ENCODE assay signal across 8 cellular contexts in the genomic region with DNA sequence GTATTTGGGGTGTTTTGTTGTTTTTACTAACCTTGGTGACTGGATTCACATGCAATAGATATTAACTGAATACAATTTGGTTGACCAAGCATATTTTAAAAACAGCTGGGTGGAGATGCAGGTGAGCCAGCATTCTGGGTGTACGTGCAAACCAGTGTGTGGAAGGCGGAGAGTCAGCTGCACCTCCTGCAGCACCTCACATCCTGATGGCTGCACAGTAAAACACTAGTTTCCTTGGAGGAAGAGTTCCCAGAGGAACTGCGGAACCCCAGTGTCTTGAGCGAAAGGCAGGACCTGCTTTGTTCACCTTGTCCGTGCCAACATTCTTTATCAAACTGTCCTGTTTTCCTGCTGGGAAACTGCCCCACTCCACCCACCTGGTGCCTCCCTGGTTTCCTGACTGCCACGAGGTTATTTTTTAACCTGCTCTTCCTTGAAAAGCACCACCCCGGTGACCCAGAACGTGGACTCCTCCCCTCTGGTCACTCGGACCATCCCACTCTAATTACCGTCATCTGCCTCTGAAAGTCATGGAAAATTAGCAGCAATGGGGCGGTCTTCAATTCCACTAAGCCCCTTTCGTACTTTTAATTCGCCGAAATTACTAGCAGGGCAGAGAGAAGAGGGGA. TPM values are rescaled to one million over a fixed set of nuclear protein-coding genes. Genes with fewer than 3 reads are reported as not detected.
DNase-seq lines count a peak whose midpoint lies in the region; ATAC-seq and TF ChIP-seq lines count a peak whose summit lies in the region.

No MANE protein-coding gene starts in this region.

- intact Hi-C loops in stomach (cut with DNase I; ENCODE audit: low total_unique reads), result no loop called here

- H3K36me3 Mint-ChIP-seq in activated naive CD4-positive, alpha-beta T cell treated with anti-CD3 and anti-CD28 coated beads, Interleukin-2, amount 50 U/mL, for 24 hours, result no peaks in the 10 kb centered on the region
- no peaks in the 10 kb centered on the region for H3K36me3 Mint-ChIP-seq in brain

- peak overlapping the region; percentile 90 to 100 (median 96) for H3K4me3 ChIP-seq in stomach

- no peak for TF ChIP-seq CTCF in brain (conservative IDR thresholded peaks at IDR 0.05)
- TF ChIP-seq CTCF in stomach (IDR thresholded peaks at IDR 0.05), result no peak

- no peaks in the 10 kb centered on the region for H3K9me3 Mint-ChIP-seq in activated naive CD4-positive, alpha-beta T cell treated with anti-CD3 and anti-CD28 coated beads, Interleukin-2, amount 50 U/mL, for 24 hours
- no peaks in the 10 kb centered on the region for H3K9me3 Mint-ChIP-seq in brain

- H3K27me3 Mint-ChIP-seq in activated naive CD4-positive, alpha-beta T cell treated with anti-CD3 and anti-CD28 coated beads, Interleukin-2, amount 50 U/mL, for 24 hours, result no peaks in the 10 kb centered on the region
- peaks cover 14% of the 10 kb centered on the region for H3K27me3 Mint-ChIP-seq in brain

- no peaks in the 10 kb centered on the region for H3K9me3 ChIP-seq in stomach

- peaks cover 71% of the 10 kb centered on the region for H3K4me1 Mint-ChIP-seq in activated naive CD4-positive, alpha-beta T cell treated with anti-CD3 and anti-CD28 coated beads, Interleukin-2, amount 50 U/mL, for 24 hours
- H3K4me1 Mint-ChIP-seq in brain, result peaks cover 49% of the 10 kb centered on the region

- peak overlapping the region; percentile 79 for H3K27ac Mint-ChIP-seq in activated naive CD4-positive, alpha-beta T cell treated with anti-CD3 and anti-CD28 coated beads, Interleukin-2, amount 50 U/mL, for 24 hours
- H3K27ac Mint-ChIP-seq in brain, result peak overlapping the region in 3 of 5 experiments; percentile 75 to 92 (median 86)

- ATAC-seq in GM21515 (IDR thresholded peaks at IDR 0.05; ENCODE audit: unreplicated experiment), result no peak
- no peak for ATAC-seq in GM21526 (IDR thresholded peaks at IDR 0.05; ENCODE audit: low FRiP score, unreplicated experiment)

- H3K4me1 ChIP-seq in stomach, result peaks cover 42 to 71% (median 59%) of the 10 kb centered on the region in 4 donors

- no peak for DNase-seq in activated naive CD4-positive, alpha-beta T cell (lab: John Stamatoyannopoulos, UW)
- peak; percentile 72 for DNase-seq in left kidney (ENCODE audit: low read depth, low spot score)
- DNase-seq in stomach, result peak; percentile 77
- no peak for DNase-seq in NCI-H1436 treated with DMSO at 0.1 percent for 48 hours (lab: John Stamatoyannopoulos, UW)

- TF ChIP-seq EP300 in stomach (IDR thresholded peaks at IDR 0.05), result no peak

- no peaks in the 10 kb centered on the region for H3K36me3 ChIP-seq in stomach

- H3K4me3 Mint-ChIP-seq in activated naive CD4-positive, alpha-beta T cell treated with anti-CD3 and anti-CD28 coated beads, Interleukin-2, amount 50 U/mL, for 24 hours, result peak overlapping the region; percentile 45
- H3K4me3 Mint-ChIP-seq in brain, result peak overlapping the region; percentile 68 to 81 (median 77)

- 11 to 21% (median 14%) methylated on average over 14 of the region's 14 CpGs for WGBS in stomach, 5 donors

- TF ChIP-seq POLR2A in stomach (IDR thresholded peaks at IDR 0.05), result no peak

- H3K27me3 ChIP-seq in stomach, result no peaks in the 10 kb centered on the region

- H3K27ac ChIP-seq in stomach, result peak overlapping the region; percentile 89 to 99 (median 96)

RNA-seq across cellular contexts. Expression of a gene that starts 1.0 kb away (rescaled TPM):
- 10.2 TPM for polyA plus RNA-seq in brain (ENCODE audit: insufficient read depth, low read depth, low replicate concordance)
- total RNA-seq in stomach, result 10 to 100 TPM; 22.2 to 60.8 (median 37.8) TPM
- polyA plus RNA-seq in stomach, result 10 to 100 TPM in 1 of 3 donors, 1 to 10 TPM in 2; 4.4 to 10.4 (median 9.0) TPM

Comparison
In these comparisons a context has a peak if more than half of its experiments do, and no peak if none do; other contexts are left out.
1. DNase-seq: peak in left kidney (single experiment) and stomach (single experiment); none in activated naive CD4-positive, alpha-beta T cell (0 of 4) and NCI-H1436 treated with DMSO at 0.1 percent for 48 hours (single experiment).